Comparison of ENCODE assay signal across 17 cellular contexts in the genomic region with DNA sequence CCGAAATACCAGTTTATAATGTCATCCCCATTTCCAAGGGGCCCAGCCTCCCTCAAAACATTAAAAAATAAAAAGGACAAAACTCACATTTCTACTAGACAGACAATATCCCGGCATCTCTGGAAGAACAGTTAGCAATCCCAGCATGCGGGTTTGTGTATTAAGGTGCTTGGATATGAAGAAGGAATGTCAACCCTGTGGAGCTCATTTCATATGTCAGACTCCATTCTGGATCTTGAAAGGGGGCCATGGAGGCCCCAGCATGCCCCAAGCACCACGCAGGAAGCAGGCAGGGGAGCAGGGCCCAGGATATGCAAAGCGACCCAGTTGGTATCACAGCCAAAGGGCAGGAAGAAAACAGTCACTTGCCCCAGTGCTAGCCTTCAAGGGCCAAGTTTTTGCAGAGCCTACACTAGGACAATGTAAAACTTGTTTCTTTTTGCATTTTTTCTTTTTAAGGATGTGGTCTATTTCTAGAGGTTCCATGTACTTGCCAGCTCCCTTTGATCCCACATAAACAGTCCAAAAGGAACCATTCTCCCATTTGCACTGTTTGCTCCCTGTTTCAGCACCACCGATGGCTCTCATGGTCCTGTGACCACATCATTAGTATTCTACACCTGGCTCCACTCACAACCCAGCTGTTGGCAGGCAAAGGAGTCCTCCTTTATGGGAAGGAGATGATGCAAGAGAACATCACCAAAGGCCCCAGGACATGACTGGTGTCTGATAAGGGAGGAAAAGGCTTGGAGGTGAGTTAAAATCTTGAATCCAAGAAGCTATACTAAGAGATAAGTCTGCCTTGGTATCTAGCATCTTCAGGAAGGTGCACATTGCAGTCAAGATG. TPM values are rescaled to one million over a fixed set of nuclear protein-coding genes. Genes with fewer than 3 reads are reported as not detected.
A peak's percentile ranks its signal among the peaks of the same experiment; 100 is the strongest.
DNase-seq lines count a peak whose midpoint lies in the region; ATAC-seq, FAIRE-seq and TF ChIP-seq lines count a peak whose summit lies in the region.
"Had no signal": no experiment of that assay in that cellular context is flagged by ENCODE, and none has a peak within 500 bp of the region (broad histone marks: within the 10 kb centered on the region; RNA-seq: fewer than 3 reads in every experiment).

No MANE protein-coding gene starts in this region.

- H3K4me1 ChIP-seq in GM23248 (ENCODE audit: insufficient read depth), result peaks cover 36% of the 10 kb centered on the region
- H3K4me1 ChIP-seq in mammary epithelial cell (ENCODE audit: insufficient read depth, low read length), result peaks cover 1% of the 10 kb centered on the region
- no peaks in the 10 kb centered on the region for H3K4me1 ChIP-seq in pancreas

- no TSS peak for BruUV-seq in mammary epithelial cell (replicated peaks; lab: Mats Ljungman, UMichigan)

- H3K4me2 ChIP-seq in GM23248 (ENCODE audit: unreplicated experiment) (no peak overlapping the region), mammary epithelial cell (ENCODE audit: insufficient read depth, low read depth, low read length) (no peak overlapping the region)

- intact Hi-C loops in mammary epithelial cell (cut with micrococcal nuclease) (no loop called here), pancreas (cut with DNase I) (no loop called here)

- H3K27me3 Mint-ChIP-seq in stimulated activated memory B cell treated with anti-CD40 and anti-IgM and Interleukin-4, amounts not matched to agents 10 μg/mL and 1 μg/mL and 100 μg/mL, for 72 hours, result no peaks in the 10 kb centered on the region

- H3K27me3 ChIP-seq in GM23248 (replicated peaks; ENCODE audit: insufficient read depth) (no peaks in the 10 kb centered on the region), mammary epithelial cell (ENCODE audit: insufficient read depth, low read length) (no peaks in the 10 kb centered on the region), layer of hippocampus (ENCODE audit: control insufficient read depth, insufficient read depth, low read length) (no peaks in the 10 kb centered on the region), pancreas (no peaks in the 10 kb centered on the region)
- H3K27me3 ChIP-seq: testis had no signal

- no peaks in the 10 kb centered on the region for H4K20me1 ChIP-seq in GM23248 (ENCODE audit: insufficient read depth)
- no peaks in the 10 kb centered on the region for H4K20me1 ChIP-seq in mammary epithelial cell (ENCODE audit: insufficient read depth, low read length)

- dilution Hi-C loops in mammary epithelial cell (cut with HindIII; ENCODE audit: low sequenced_read_pairs), result no loop called here

- H3K36me3 Mint-ChIP-seq in stimulated activated memory B cell treated with anti-CD40 and anti-IgM and Interleukin-4, amounts not matched to agents 10 μg/mL and 1 μg/mL and 100 μg/mL, for 72 hours, result no peaks in the 10 kb centered on the region
- H3K36me3 Mint-ChIP-seq: activated naive CD8-positive, alpha-beta T cell had no signal

- H3K79me2 ChIP-seq in GM23248 (ENCODE audit: insufficient read depth) (no peaks in the 10 kb centered on the region), mammary epithelial cell (ENCODE audit: insufficient read depth, low read length) (no peaks in the 10 kb centered on the region)

- H2AFZ ChIP-seq in GM23248 (no peak overlapping the region), mammary epithelial cell (ENCODE audit: low read depth, low read length) (no peak overlapping the region)

- H3K4me3 ChIP-seq in AG10803 (ENCODE audit: low read length), result no peak overlapping the region
- no peak overlapping the region for H3K4me3 ChIP-seq in GM23248
- H3K4me3 ChIP-seq in mammary epithelial cell (replicated peaks in 1 of 3; ENCODE audit: insufficient read depth in 1 of 3, low read depth in 2 of 3, low read length in 3 of 3), result no peak overlapping the region
- no peak overlapping the region for H3K4me3 ChIP-seq in pancreas
- H3K4me3 ChIP-seq: mucosa of descending colon, testis had no signal

- FAIRE-seq in pancreas (lab: Jason Lieb, UNC), result no peak

- TF ChIP-seq CTCF in AG10803 (conservative IDR thresholded peaks at IDR 0.05; ENCODE audit: low read length) (no peak), mammary epithelial cell (conservative IDR thresholded peaks at IDR 0.05 in 1 of 2, IDR thresholded peaks at IDR 0.05 in 1 of 2; ENCODE audit: extremely low read depth in 1 of 2, insufficient read depth in 1 of 2, low read depth in 1 of 2, low read length in 2 of 2) (no peak), pancreas (IDR thresholded peaks at IDR 0.05) (no peak)

- CTCF ChIA-PET in mammary epithelial cell (lab: Charles Lee; ENCODE audit: low non-redundant PET), result interaction anchor here (0.6 kb wide), 1 partner anchor 612 kb away, joined by 4 read pairs; no protein-coding TSS in a partner anchor

- no peaks in the 10 kb centered on the region for H3K9me3 Mint-ChIP-seq in stimulated activated memory B cell treated with anti-CD40 and anti-IgM and Interleukin-4, amounts not matched to agents 10 μg/mL and 1 μg/mL and 100 μg/mL, for 72 hours

- DNase-seq in AG10803 (ENCODE audit: low read depth), result peak; percentile 41
- DNase-seq in GM23248, result peak; percentile 19
- peak; percentile 40 for DNase-seq in mammary epithelial cell
- no peak for DNase-seq in pancreas
- DNase-seq in mucosa of gallbladder (ENCODE audit: low spot score), result no peak
- DNase-seq: dermis blood vessel endothelial cell; erythroblast; H7; mucosa of descending colon; NCI-H1105 treated with DMSO at 0.1 percent for 48 hours; RPMI8226; stimulated activated CD4-positive, alpha-beta T cell treated with anti-CD3 and anti-CD28 coated beads, Interleukin-12 subunit alpha, Interleukin-12 subunit beta, amount 100 ng/mL, for 4 hours; testis had no signal

- H3K27ac Mint-ChIP-seq in stimulated activated memory B cell treated with anti-CD40 and anti-IgM and Interleukin-4, amounts not matched to agents 10 μg/mL and 1 μg/mL and 100 μg/mL, for 72 hours, result no peak overlapping the region
- H3K27ac Mint-ChIP-seq: activated naive CD8-positive, alpha-beta T cell had no signal

- H3K9me3 ChIP-seq in GM23248 (ENCODE audit: low read depth) (no peaks in the 10 kb centered on the region), mammary epithelial cell (replicated peaks; ENCODE audit: insufficient read depth, low read length) (no peaks in the 10 kb centered on the region), pancreas (no peaks in the 10 kb centered on the region)
- H3K9me3 ChIP-seq: mucosa of descending colon, testis had no signal

- H3K4me3 Mint-ChIP-seq in stimulated activated memory B cell treated with anti-CD40 and anti-IgM and Interleukin-4, amounts not matched to agents 10 μg/mL and 1 μg/mL and 100 μg/mL, for 72 hours, result no peak overlapping the region
- H3K4me3 Mint-ChIP-seq: activated naive CD8-positive, alpha-beta T cell had no signal

- ATAC-seq in pancreas, result no peak
- ATAC-seq in stimulated activated memory B cell treated with anti-CD40 and anti-IgM and Interleukin-4, amounts not matched to agents 10 μg/mL and 1 μg/mL and 100 μg/mL, for 72 hours, result no peak
- ATAC-seq: left lobe of liver, mucosa of descending colon had no signal

- no peaks in the 10 kb centered on the region for H3K4me1 Mint-ChIP-seq in stimulated activated memory B cell treated with anti-CD40 and anti-IgM and Interleukin-4, amounts not matched to agents 10 μg/mL and 1 μg/mL and 100 μg/mL, for 72 hours

- WGBS in GM23248 (ENCODE audit: low coverage in 1 of 2, low lambda C conversion rate in 2 of 2, missing lambda C conversion rate in 2 of 2), 2 experiments, result 92 to 94% methylated on average over 6 of the region's 6 CpGs
- 69% methylated on average over 6 of the region's 6 CpGs for WGBS in mammary epithelial cell (ENCODE audit: low coverage, missing lambda C conversion rate)
- 72 to 74% methylated on average over 6 of the region's 6 CpGs for WGBS in pancreas, 2 donors

- H3K9ac ChIP-seq in GM23248 (no peak overlapping the region), mammary epithelial cell (ENCODE audit: insufficient read depth, low read length) (no peak overlapping the region)

- H3F3A ChIP-seq in GM23248 (ENCODE audit: insufficient read depth), result peaks cover 33% of the 10 kb centered on the region

- in situ Hi-C loops in GM23248 (cut with MboI) (no loop called here), mammary epithelial cell (cut with MboI; ENCODE audit: low sequenced_read_pairs in 2 of 2) (no loop called here)

- no peaks in the 10 kb centered on the region for H3K36me3 ChIP-seq in GM23248 (ENCODE audit: low read depth)
- no peaks in the 10 kb centered on the region for H3K36me3 ChIP-seq in mammary epithelial cell (ENCODE audit: insufficient read depth, low read length)
- H3K36me3 ChIP-seq in pancreas, result no peaks in the 10 kb centered on the region

- no peak overlapping the region for H3K27ac ChIP-seq in GM23248
- H3K27ac ChIP-seq in mammary epithelial cell (ENCODE audit: insufficient read depth, low read depth, low read length), result no peak overlapping the region
- peak overlapping the region; percentile 27 for H3K27ac ChIP-seq in layer of hippocampus (ENCODE audit: low read depth, low read length)
- H3K27ac ChIP-seq in pancreas, result no peak overlapping the region
- H3K27ac ChIP-seq: testis had no signal

- no peaks in the 10 kb centered on the region for H3K9me2 ChIP-seq in GM23248 (ENCODE audit: insufficient read depth)

RNA-seq across cellular contexts. Expression of a gene that starts 58.3 kb away (rescaled TPM):
- total RNA-seq in GM23248 (2014; rRNA removed; shearing (Covaris generic)), result 9.2 and 13.8 TPM in 2 replicates
- polyA plus RNA-seq in GM23248 (2016; fragmentation: Nextera tagmentation; extraction: Ambion mirVana) (27.7 and 29.6 TPM in 2 replicates), mammary epithelial cell (5.0 TPM), pancreas (under 1 TPM; 0.42 to 0.73 TPM)
- total RNA-seq in mammary epithelial cell (10 to 100 TPM in 1 of 2 donors, 1 to 10 TPM in 1; 7.9 to 22.5 TPM), pancreas (under 1 TPM; 0.03 to 0.90 (median 0.24) TPM), mucosa of gallbladder (0.98 TPM)
- 8.9 TPM for polyA minus RNA-seq in mammary epithelial cell

Comparison
In these comparisons a context has a peak if more than half of its experiments do, and no peak if none do; other contexts are left out.
1. DNase-seq: peak in AG10803 (single experiment), GM23248 (single experiment) and mammary epithelial cell (single experiment); none in pancreas (0 of 6) and mucosa of gallbladder (single experiment).